ENCODE assay signal across 1 cellular context in genomic region chr18:54820876-54821275, GRCh38. TPM values are rescaled to one million over a fixed set of nuclear protein-coding genes. Genes with fewer than 3 reads are reported as not detected.
"Had no signal": no experiment of that assay in that cellular context is flagged by ENCODE, and none has a peak within 500 bp of the region (broad histone marks: within the 10 kb centered on the region; RNA-seq: fewer than 3 reads in every experiment).

No MANE protein-coding gene starts in this region.

RNA-seq across cellular contexts. Expression of gene RAB27B, which starts 7.4 kb away (rescaled TPM):
- total RNA-seq: HepG2 had no signal
- polyA plus RNA-seq: HepG2 had no signal
